In the genomic region with DNA sequence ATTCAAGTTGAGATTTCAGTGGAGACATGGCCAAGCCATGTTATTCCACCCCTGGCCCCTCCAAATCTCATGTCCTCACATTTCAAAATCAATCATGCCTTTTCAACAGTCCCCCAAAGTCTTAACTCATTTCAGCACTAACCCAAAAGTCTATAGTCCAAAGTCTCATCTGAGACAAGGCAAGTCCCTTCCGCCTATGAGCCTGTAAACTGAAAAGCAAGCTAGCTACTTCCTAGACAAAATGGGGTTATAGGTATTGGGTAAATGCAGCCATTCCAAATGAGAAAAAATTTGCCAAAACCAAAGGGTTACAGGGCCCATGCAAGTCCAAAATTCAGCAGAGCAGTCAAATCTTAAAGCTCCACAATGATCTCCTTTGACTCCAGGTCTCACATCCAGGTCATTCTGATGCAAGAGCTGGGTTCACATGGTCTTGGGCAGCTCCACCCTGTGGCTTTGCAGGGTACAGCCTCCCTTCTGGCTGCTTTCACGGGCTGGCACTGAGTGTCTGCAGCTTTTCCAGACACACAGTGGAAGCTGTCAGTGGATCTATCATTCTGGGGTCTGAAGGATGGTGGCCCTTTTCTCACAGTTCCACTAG, we compare ENCODE assay signal across 8 cellular contexts.
A peak's percentile ranks its signal among the peaks of the same experiment; 100 is the strongest.
DNase-seq lines count a peak whose midpoint lies in the region; ATAC-seq, FAIRE-seq and TF ChIP-seq lines count a peak whose summit lies in the region.
"Not testable (repeated sequence)": the region's sequence is repeated elsewhere in the genome, so short reads cannot be mapped to it uniquely, and the experiment has no call there.

No MANE protein-coding gene starts in this region.

- not testable (repeated sequence) for H3K27me3 ChIP-seq in endothelial cell of umbilical vein (ENCODE audit: control insufficient read depth in 2 of 2, insufficient read depth in 2 of 2, low read length in 2 of 2)

- H3K4me3 ChIP-seq in endothelial cell of umbilical vein (replicated peaks in 1 of 3; ENCODE audit: insufficient read depth in 1 of 3, low read depth in 1 of 3, low read length in 3 of 3), result not testable (repeated sequence)

- H2AFZ ChIP-seq in endothelial cell of umbilical vein (ENCODE audit: low read depth, low read length), result not testable (repeated sequence)

- not testable (repeated sequence) for H3K36me3 Mint-ChIP-seq in activated T-cell treated with anti-CD3 and anti-CD28 coated beads, Interleukin-2, amount 50 U/mL, for 72 hours (ENCODE audit: insufficient read depth in 2 of 2)

- not testable (repeated sequence) for H3K27ac Mint-ChIP-seq in activated T-cell treated with anti-CD3 and anti-CD28 coated beads, Interleukin-2, amount 50 U/mL, for 72 hours

- FAIRE-seq in D721Med (lab: Jason Lieb, UNC); endothelial cell of umbilical vein (lab: Jason Lieb, UNC): not testable (repeated sequence)

- not testable (repeated sequence) for H3K36me3 ChIP-seq in endothelial cell of umbilical vein (ENCODE audit: control insufficient read depth in 2 of 2, extremely low read depth in 1 of 2, insufficient read depth in 2 of 2, low read length in 2 of 2)

- not testable (repeated sequence) for H3K4me1 ChIP-seq in endothelial cell of umbilical vein (ENCODE audit: control insufficient read depth, extremely low read depth, insufficient read depth, low read length)

- POLR2A ChIA-PET in endothelial cell of umbilical vein (lab: Charles Lee), result not testable (repeated sequence)

- not testable (repeated sequence) for H3K79me2 ChIP-seq in endothelial cell of umbilical vein (ENCODE audit: control insufficient read depth, insufficient read depth, low read length)

- not testable (repeated sequence) for H3K4me2 ChIP-seq in endothelial cell of umbilical vein (ENCODE audit: insufficient read depth, low read length)

- H3K4me1 Mint-ChIP-seq in activated T-cell treated with anti-CD3 and anti-CD28 coated beads, Interleukin-2, amount 50 U/mL, for 72 hours (ENCODE audit: low read depth), result not testable (repeated sequence)

- not testable (repeated sequence) for H3K27ac ChIP-seq in endothelial cell of umbilical vein (ENCODE audit: insufficient read depth, low read depth, low read length)

- not testable (repeated sequence) for H4K20me1 ChIP-seq in endothelial cell of umbilical vein (replicated peaks; ENCODE audit: control insufficient read depth, extremely low read depth, insufficient read depth, low read length)

- peaks cover 18% of the 10 kb centered on the region for H3K27me3 Mint-ChIP-seq in activated T-cell treated with anti-CD3 and anti-CD28 coated beads, Interleukin-2, amount 50 U/mL, for 72 hours (ENCODE audit: low read depth)

- CTCF ChIA-PET in endothelial cell of umbilical vein (lab: Charles Lee), result interaction anchor here (1.1 to 1.8 kb wide), 4 partner anchors 16 to 161 kb away, joined by 3 to 28 read pairs (median 3); no protein-coding TSS in a partner anchor

- TF ChIP-seq CTCF in D721Med (IDR thresholded peaks at IDR 0.05; ENCODE audit: insufficient read depth, missing control alignments), result peak; percentile 28
- peak; percentile 5 to 31 for TF ChIP-seq CTCF in endothelial cell of umbilical vein (IDR thresholded peaks at IDR 0.05; ENCODE audit: extremely low read depth in 1 of 2, insufficient read depth in 1 of 2, low read depth in 1 of 2, low read length in 2 of 2)

- TF ChIP-seq POLR2A in endothelial cell of umbilical vein (IDR thresholded peaks at IDR 0.05; ENCODE audit: low read depth, low read length), result not testable (repeated sequence)

- not testable (repeated sequence) for ATAC-seq in activated T-cell treated with anti-CD3 and anti-CD28 coated beads, Interleukin-2, amount 50 U/mL, for 72 hours (replicated peaks in 1 of 2)

- intact Hi-C loops in endothelial cell of umbilical vein (cut with micrococcal nuclease), result loop anchor here (1.0 to 5.0 kb wide), 2 partner anchors 123 to 1293 kb away; no protein-coding TSS in a partner anchor

- H3K9ac ChIP-seq in endothelial cell of umbilical vein (replicated peaks; ENCODE audit: extremely low read depth, insufficient read depth, low read length), result not testable (repeated sequence)

- DNase-seq in D721Med (ENCODE audit: insufficient read length, low spot score); endothelial cell of umbilical vein (ENCODE audit: low read depth, low spot score): not testable (repeated sequence)
- DNase-seq in H4 (ENCODE audit: low spot score), result peak; percentile 50
- DNase-seq in NAMALWA (ENCODE audit: low spot score), result peak; percentile 28
- peak; percentile 50 for DNase-seq in RPMI7951 (ENCODE audit: low read depth)
- DNase-seq in activated T-cell treated with anti-CD3 and anti-CD28 coated beads, Interleukin-2, amount 50 U/mL, for 72 hours, result peak; percentile 3 to 13
- peak; percentile 34 for DNase-seq in kidney tubule cell (ENCODE audit: low spot score)
- DNase-seq in stimulated activated CD4-positive, alpha-beta T cell treated with anti-CD3 and anti-CD28 coated beads, Interleukin-1b, Interleukin-23, amount 100 ng/mL, for 48 hours, result peak; percentile 22

- not testable (repeated sequence) for H3K4me3 Mint-ChIP-seq in activated T-cell treated with anti-CD3 and anti-CD28 coated beads, Interleukin-2, amount 50 U/mL, for 72 hours

- H3K9me3 Mint-ChIP-seq in activated T-cell treated with anti-CD3 and anti-CD28 coated beads, Interleukin-2, amount 50 U/mL, for 72 hours, result not testable (repeated sequence)

- not testable (repeated sequence) for H3K9me3 ChIP-seq in endothelial cell of umbilical vein (replicated peaks; ENCODE audit: control insufficient read depth, insufficient read depth, low read length)

- dilution Hi-C loops in endothelial cell of umbilical vein (cut with MboI; ENCODE audit: extremely low pct_ligation_motif_present, low sequenced_read_pairs), result not testable (repeated sequence)

- not testable (repeated sequence) for BruUV-seq in endothelial cell of umbilical vein (replicated peaks; lab: Mats Ljungman, UMichigan)

- H3K9me1 ChIP-seq in endothelial cell of umbilical vein (replicated peaks; ENCODE audit: control insufficient read depth, extremely low read depth, insufficient read depth, low read length), result not testable (repeated sequence)
